Comparison of ENCODE assay signal across 8 cellular contexts in the genomic region with DNA sequence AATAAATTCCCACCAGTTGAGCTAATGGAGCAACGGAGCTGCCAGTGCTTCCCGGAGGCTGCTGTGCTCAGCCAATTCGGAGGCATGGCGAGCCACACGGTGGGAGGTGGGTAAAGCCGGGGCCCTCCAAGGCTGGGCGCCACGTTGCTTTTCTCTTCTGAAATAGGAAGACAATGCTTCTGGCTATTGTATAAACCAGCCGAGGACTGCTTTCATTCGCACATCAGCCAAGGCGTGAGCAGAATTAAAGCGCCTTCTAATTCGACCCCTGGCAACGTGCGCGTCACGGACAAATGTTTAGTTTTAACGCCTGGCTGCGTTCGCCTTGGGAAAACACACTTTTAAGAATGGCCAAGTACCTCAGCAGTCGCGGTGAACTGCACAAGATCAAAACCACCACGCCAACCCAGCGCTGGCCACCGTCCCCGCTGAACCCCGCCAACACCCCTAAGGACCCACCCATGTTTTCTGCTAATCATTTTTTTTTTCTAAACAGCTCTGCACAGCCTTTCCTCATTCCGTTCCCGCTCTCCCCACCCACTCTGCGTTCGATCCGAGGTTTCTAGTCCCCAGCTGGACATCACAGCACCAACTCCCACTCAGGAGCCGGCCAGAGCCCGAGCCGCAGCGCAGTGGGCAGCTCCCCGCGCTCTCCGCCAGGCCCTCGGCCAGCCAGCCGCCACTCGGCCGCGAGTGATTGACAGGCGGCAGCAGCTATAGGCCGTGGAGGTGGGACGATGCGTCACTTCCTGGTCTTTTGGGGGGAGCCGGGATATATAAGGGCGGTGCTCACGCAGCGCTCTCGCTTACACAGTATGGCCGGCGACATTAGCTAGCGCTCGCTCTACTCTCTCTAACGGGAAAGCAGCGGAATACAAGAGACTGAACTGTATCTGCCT. TPM values are rescaled to one million over a fixed set of nuclear protein-coding genes. Genes with fewer than 3 reads are reported as not detected.
DNase-seq lines count a peak whose midpoint lies in the region; ATAC-seq and TF ChIP-seq lines count a peak whose summit lies in the region.

TSS of gene AMD1 (plus strand) at position 805 of the 899 bp plus-strand sequence. CDS start 321 bp downstream, outside the sequence.

- H3K27me3 ChIP-seq in right atrium auricular region (no peaks in the 10 kb centered on the region), uterus (no peaks in the 10 kb centered on the region)

- H3K27ac ChIP-seq in right atrium auricular region (peak within 1 kb of the TSS; percentile 89 to 99), uterus (peak within 1 kb of the TSS; percentile 85 to 93)

- peak; percentile 85 for DNase-seq in NCI-H187 treated with DMSO at 0.1 percent for 48 hours (lab: John Stamatoyannopoulos, UW)
- DNase-seq in anterior cingulate cortex (lab: John Stamatoyannopoulos, UW) = peak; percentile 54 to 99 (median 96)
- DNase-seq in right atrium auricular region (ENCODE audit: low spot score) = peak; percentile 99
- DNase-seq in pulmonary artery endothelial cell (ENCODE audit: low read depth, low spot score) = peak; percentile 95
- peak; percentile 97 to 98 for DNase-seq in uterus

- H3K9me3 ChIP-seq in right atrium auricular region = no peaks in the 10 kb centered on the region
- H3K9me3 ChIP-seq in uterus = no peaks in the 10 kb centered on the region

- H3K4me1 ChIP-seq in right atrium auricular region = peaks cover 0 to 36% of the 10 kb centered on the region in 2 donors
- peaks cover 10 to 11% of the 10 kb centered on the region in 2 donors for H3K4me1 ChIP-seq in uterus

- intact Hi-C loops in T-helper 2 cell treated with Interferon-gamma antibody and Interleukin-4, amounts not matched to agents 100 ng/mL and 5 ng/mL, for 36 hours (cut with micrococcal nuclease) = loop anchor here (1.0 to 5.0 kb wide), 7 partner anchors 59 to 1637 kb away; partner anchors contain the start of genes CDC40, CDK19, FAM229B and GTF3C6
- intact Hi-C loops in uterus (cut with DNase I; ENCODE audit: low total_unique reads) = loop anchor here (10.0 kb wide), 1 partner anchor 59 kb away; the partner anchor contains the start of gene CDK19

- ATAC-seq in GM18499 (IDR thresholded peaks at IDR 0.05; ENCODE audit: insufficient read depth, unreplicated experiment) (peak; percentile 47), HG02943 (IDR thresholded peaks at IDR 0.05; ENCODE audit: low read depth, unreplicated experiment) (peak; percentile 70)

- TF ChIP-seq POLR2A in uterus (IDR thresholded peaks at IDR 0.05) = peak; percentile 95 to 96

- TF ChIP-seq CTCF in right atrium auricular region (IDR thresholded peaks at IDR 0.05) (no peak), uterus (IDR thresholded peaks at IDR 0.05) (peak in 1 of 4 experiments; percentile 30)

- H3K4me3 ChIP-seq in right atrium auricular region = peak within 1 kb of the TSS; percentile 73 to 96
- peak within 1 kb of the TSS; percentile 84 to 93 for H3K4me3 ChIP-seq in uterus

- H3K36me3 ChIP-seq in right atrium auricular region = no peaks in the 10 kb centered on the region
- no peaks in the 10 kb centered on the region for H3K36me3 ChIP-seq in uterus

RNA-seq across cellular contexts. Expression of gene AMD1, which starts in this region (rescaled TPM):
- total RNA-seq in T-helper 2 cell treated with Interferon-gamma antibody and Interleukin-4, amounts not matched to agents 100 ng/mL and 5 ng/mL, for 36 hours = 101 and 104 TPM in 2 replicates
- total RNA-seq in right atrium auricular region (10 to 100 TPM; 51.5 to 81.5 TPM), pulmonary artery endothelial cell (70.8 and 73.6 TPM in 2 replicates), uterus (100 to 1,000 TPM in 3 of 4 donors, 10 to 100 TPM in 1; 75.8 to 121 (median 101) TPM)

Comparison
In these comparisons a context has a peak if more than half of its experiments do, and no peak if none do; other contexts are left out.
1. Peak in every context shown above with its lines: DNase-seq, ATAC-seq, H3K4me3 ChIP-seq and H3K27ac ChIP-seq.